In genomic region chr6:27136077-27136644, GRCh38 we compare ENCODE assay signal across 1 cellular context.
TF ChIP-seq lines count a peak whose summit lies in the region.

No MANE protein-coding gene starts in this region.

TF ChIP-seq in K562, 482 proteins besides CTCF, POLR2A, EP300 and RAD21 (continued from another document and continues in another):
- TF ChIP-seq CREB5 (CRISPR knock-in tag; IDR thresholded peaks at IDR 0.05), result peak; percentile 93
- TF ChIP-seq ZKSCAN8 (CRISPR knock-in tag; IDR thresholded peaks at IDR 0.05), result peak; percentile 93
- no peak for TF ChIP-seq MYC (IDR thresholded peaks at IDR 0.05; ENCODE audit: low read depth, low read length)
- TF ChIP-seq MYC (CRISPR knock-in tag; IDR thresholded peaks at IDR 0.05; ENCODE audit: borderline replicate concordance, low read depth), result peak; percentile 90
- no peak for TF ChIP-seq ZNF384 (IDR thresholded peaks at IDR 0.05; ENCODE audit: low read depth, low read length)
- TF ChIP-seq PATZ1 (CRISPR knock-in tag; IDR thresholded peaks at IDR 0.05; ENCODE audit: borderline replicate concordance), result peak; percentile 89
- peak; percentile 87 for TF ChIP-seq ZNF23 (CRISPR knock-in tag; IDR thresholded peaks at IDR 0.05)
- TF ChIP-seq KDM5B (IDR thresholded peaks at IDR 0.05; ENCODE audit: insufficient replicate concordance, low read depth, low read length), result no peak
- 0 out of 2 replicates have a peak, but pooled peaks have one; percentile 18 for TF ChIP-seq ZNF24 (IDR thresholded peaks at IDR 0.05)
- TF ChIP-seq ATF7 (IDR thresholded peaks at IDR 0.05), result peak; percentile 21; the same call in 1 of the 2 replicates
- TF ChIP-seq NEUROD1 (IDR thresholded peaks at IDR 0.05; ENCODE audit: borderline replicate concordance, low read depth, low read length, partially characterized antibody), result no peak
- TF ChIP-seq TOE1 (IDR thresholded peaks at IDR 0.05; ENCODE audit: borderline replicate concordance), result no peak
- TF ChIP-seq TOE1 (CRISPR knock-in tag; IDR thresholded peaks at IDR 0.05; ENCODE audit: borderline replicate concordance, low read depth), result no peak
- TF ChIP-seq ZNF12 (CRISPR knock-in tag; IDR thresholded peaks at IDR 0.05), result no peak
- peak in 1 of 2 experiments; percentile 85; a peak in 2 of 4 replicates for TF ChIP-seq MAZ (CRISPR knock-in tag; conservative IDR thresholded peaks at IDR 0.05 in 1 of 2, IDR thresholded peaks at IDR 0.05 in 1 of 2)
- TF ChIP-seq NCOA2 (IDR thresholded peaks at IDR 0.05; ENCODE audit: partially characterized antibody in 2 of 2), result no peak
- peak; percentile 79; the same call in 1 of the 2 replicates for TF ChIP-seq ZNF561 (CRISPR knock-in tag; conservative IDR thresholded peaks at IDR 0.05)
- TF ChIP-seq HMGN3 (IDR thresholded peaks at IDR 0.05; ENCODE audit: borderline replicate concordance, extremely low read depth, insufficient read length, low read depth, low read length), result no peak
- TF ChIP-seq PHF8 (IDR thresholded peaks at IDR 0.05; ENCODE audit: borderline replicate concordance, low read length), result no peak
- no peak for TF ChIP-seq ZNF124 (CRISPR knock-in tag; IDR thresholded peaks at IDR 0.05)
- no peak for TF ChIP-seq CBFA2T2 (conservative IDR thresholded peaks at IDR 0.05)
- no peak; a peak in 1 of 4 replicates for TF ChIP-seq KDM1A (IDR thresholded peaks at IDR 0.05)
- no peak for TF ChIP-seq ZNF217 (CRISPR knock-in tag; IDR thresholded peaks at IDR 0.05)
- TF ChIP-seq ZZZ3 (IDR thresholded peaks at IDR 0.05), result no peak
- TF ChIP-seq ZBTB9 (CRISPR knock-in tag; IDR thresholded peaks at IDR 0.05), result peak; percentile 98
- peak; percentile 65 for TF ChIP-seq ZNF324 (CRISPR knock-in tag; IDR thresholded peaks at IDR 0.05)
- no peak for TF ChIP-seq MIER1 (IDR thresholded peaks at IDR 0.05; ENCODE audit: low read depth)
- TF ChIP-seq MGA (IDR thresholded peaks at IDR 0.05), result no peak
- TF ChIP-seq DLX4 (CRISPR knock-in tag; IDR thresholded peaks at IDR 0.05), result peak; percentile 8; the same call in 1 of the 2 replicates
- peak; percentile 96 for TF ChIP-seq ZNF644 (tag; IDR thresholded peaks at IDR 0.05; ENCODE audit: low read depth)
- peak; percentile 100 for TF ChIP-seq ZNF592 (IDR thresholded peaks at IDR 0.05)
- TF ChIP-seq ATF6 (CRISPR knock-in tag; IDR thresholded peaks at IDR 0.05), result no peak
- no peak; the same call in 1 of the 2 replicates for TF ChIP-seq MAFF (IDR thresholded peaks at IDR 0.05; ENCODE audit: low read length)
- TF ChIP-seq ELF4 (CRISPR knock-in tag; IDR thresholded peaks at IDR 0.05), result peak; percentile 86; the same call in 1 of the 2 replicates
- TF ChIP-seq ZNF766 (CRISPR knock-in tag; conservative IDR thresholded peaks at IDR 0.05), result peak; percentile 98
- peak; percentile 80 for TF ChIP-seq ZNF134 (CRISPR knock-in tag; conservative IDR thresholded peaks at IDR 0.05)
- no peak for TF ChIP-seq TAF1 (IDR thresholded peaks at IDR 0.05; ENCODE audit: control insufficient read depth, extremely low read depth, insufficient read depth, low read length, severe bottlenecking)
- peak; percentile 86 for TF ChIP-seq ZSCAN32 (CRISPR knock-in tag; IDR thresholded peaks at IDR 0.05)
